8 cellular contexts compared by ENCODE assay signal in genomic region chr15:88897456-88898194, GRCh38. TPM values are rescaled to one million over a fixed set of nuclear protein-coding genes. Genes with fewer than 3 reads are reported as not detected.
DNase-seq lines count a peak whose midpoint lies in the region; ATAC-seq and TF ChIP-seq lines count a peak whose summit lies in the region.

No MANE protein-coding gene starts in this region.

- H3K27me3 ChIP-seq in trophoblast cell (ENCODE audit: insufficient read depth, low read length) (peaks cover 5% of the 10 kb centered on the region), tibial artery (no peaks in the 10 kb centered on the region)

- H3K4me3 ChIP-seq in trophoblast cell (ENCODE audit: low read depth, low read length) (no peak overlapping the region), tibial artery (peak overlapping the region in 1 of 2 donors; percentile 15)

- no peak overlapping the region for H2BK120ac ChIP-seq in trophoblast cell (ENCODE audit: insufficient read depth, low read length, poor library complexity)

- DNase-seq in DMS 273 (lab: John Stamatoyannopoulos, UW; ENCODE audit: unreplicated experiment) = peak; percentile 80
- DNase-seq in RPMI8226 = peak; percentile 98
- DNase-seq in activated T-helper 9 cell treated with anti-CD3 and anti-CD28 coated beads, Interleukin-2, amount 50 U/mL, for 16 hours (ENCODE audit: low read depth) = peak; percentile 62
- peak; percentile 62 for DNase-seq in foreskin melanocyte
- peak; percentile 27 to 57 for DNase-seq in trophoblast cell
- DNase-seq in tibial artery = peak; percentile 82 to 95

- H4K8ac ChIP-seq in trophoblast cell (ENCODE audit: low read depth, low read length) = no peak overlapping the region

- peaks cover 9% of the 10 kb centered on the region for H3K79me1 ChIP-seq in trophoblast cell (ENCODE audit: low read length)

- peaks cover 4% of the 10 kb centered on the region for H3K79me2 ChIP-seq in trophoblast cell (ENCODE audit: control insufficient read depth, insufficient read depth, low read length, poor library complexity)

- no peak overlapping the region for H3K4me2 ChIP-seq in trophoblast cell (ENCODE audit: low read length)

- H3K27ac ChIP-seq in trophoblast cell (ENCODE audit: low read depth, low read length) (no peak overlapping the region), tibial artery (peak overlapping the region; percentile 78 to 87)

- no peak overlapping the region for H2AK5ac ChIP-seq in trophoblast cell (ENCODE audit: low read length)

- peak overlapping the region; percentile 45 for H2BK12ac ChIP-seq in trophoblast cell (ENCODE audit: low read length)

- WGBS in trophoblast cell (ENCODE audit: extremely low coverage, insufficient coverage, insufficient read length) = no CpG with 5 or more reads among the region's 12 CpGs

- intact Hi-C loops in tibial artery (cut with DNase I; ENCODE audit: low total_unique reads) = loop anchor here (10.0 kb wide), 1 partner anchor 347 kb away; the partner anchor contains the start of gene FANCI

- peaks cover 14 to 42% of the 10 kb centered on the region in 2 experiments for H3K4me1 ChIP-seq in trophoblast cell (ENCODE audit: control insufficient read depth in 1 of 2, insufficient read depth in 2 of 2, low read length in 2 of 2)
- H3K4me1 ChIP-seq in tibial artery = peaks cover 0 to 85% (median 70%) of the 10 kb centered on the region in 4 donors

- H3K18ac ChIP-seq in trophoblast cell (ENCODE audit: low read length) = no peak overlapping the region

- ATAC-seq in HG03432 (IDR thresholded peaks at IDR 0.05; ENCODE audit: unreplicated experiment) (peak; percentile 97), GM18909 (IDR thresholded peaks at IDR 0.05; ENCODE audit: poor library complexity, unreplicated experiment) (no peak)

- no peak overlapping the region for H2AFZ ChIP-seq in trophoblast cell (ENCODE audit: insufficient read depth, low read length, poor library complexity)

- no peak overlapping the region for H3K14ac ChIP-seq in trophoblast cell (ENCODE audit: low read length)

- H3K4ac ChIP-seq in trophoblast cell (ENCODE audit: low read depth, low read length) = no peak overlapping the region

- TF ChIP-seq CTCF in tibial artery (IDR thresholded peaks at IDR 0.05) = peak; percentile 61 to 72

- H2BK5ac ChIP-seq in trophoblast cell (ENCODE audit: low read depth, low read length, poor library complexity) = no peak overlapping the region

- no peak overlapping the region for H3K23ac ChIP-seq in trophoblast cell (ENCODE audit: low read length)

- H3K36me3 ChIP-seq in trophoblast cell (ENCODE audit: control insufficient read depth in 1 of 2, insufficient read depth in 2 of 2, low read length in 2 of 2) (peaks cover 32 to 40% of the 10 kb centered on the region in 2 experiments), tibial artery (peaks cover 31 to 41% (median 41%) of the 10 kb centered on the region in 3 donors)

- H4K91ac ChIP-seq in trophoblast cell (ENCODE audit: low read depth, low read length) = no peak overlapping the region

- H3K9me3 ChIP-seq in trophoblast cell (ENCODE audit: insufficient read depth, low read depth, low read length) (no peaks in the 10 kb centered on the region), tibial artery (no peaks in the 10 kb centered on the region)

- no peak overlapping the region for H4K12ac ChIP-seq in trophoblast cell (ENCODE audit: low read depth, low read length)

- H3K9ac ChIP-seq in trophoblast cell (ENCODE audit: low read length) = no peak overlapping the region

RNA-seq across cellular contexts. Expression of gene HAPLN3, which starts 2.3 kb away (rescaled TPM):
- polyA plus RNA-seq in trophoblast cell (2013) = 32.5 and 37.3 TPM in 2 replicates

RNA-seq across cellular contexts. Expression of gene MFGE8, which starts 15.6 kb away (rescaled TPM):
- 445 and 464 TPM in 2 replicates for polyA plus RNA-seq in trophoblast cell (2013)

Comparison
In these comparisons a context has a peak if more than half of its experiments do, and no peak if none do; other contexts are left out.
1. DNase-seq: peak in every context shown above with its lines; median percentile 98 in RPMI8226; 88 in tibial artery; 80 in DMS 273; 62 in activated T-helper 9 cell treated with anti-CD3 and anti-CD28 coated beads, Interleukin-2, amount 50 U/mL, for 16 hours; 62 in foreskin melanocyte; 42 in trophoblast cell.